Comparison of ENCODE assay signal across 26 cellular contexts in the genomic region with DNA sequence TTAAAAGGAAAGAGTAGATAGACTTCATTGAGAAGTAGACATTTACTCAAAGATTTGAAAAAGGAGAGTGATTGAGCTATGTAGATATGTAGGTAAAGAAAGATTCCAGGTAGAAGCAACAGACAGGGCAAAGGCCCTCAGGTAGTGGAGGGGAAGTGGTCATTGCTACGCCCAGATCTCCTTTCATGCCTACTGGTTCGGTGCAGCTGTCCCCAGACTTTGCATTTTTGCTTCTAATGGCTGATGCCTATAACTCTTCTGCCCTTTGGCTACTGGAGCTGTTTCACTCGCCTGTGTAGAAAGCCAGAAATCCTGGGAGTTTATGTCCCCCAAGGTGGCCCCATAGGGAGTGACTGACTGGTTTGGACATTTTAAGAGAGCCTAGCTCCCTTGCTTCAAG. TPM values are rescaled to one million over a fixed set of nuclear protein-coding genes. Genes with fewer than 3 reads are reported as not detected.
DNase-seq lines count a peak whose midpoint lies in the region; ATAC-seq and TF ChIP-seq lines count a peak whose summit lies in the region.
"Had no signal": no experiment of that assay in that cellular context is flagged by ENCODE, and none has a peak within 500 bp of the region (broad histone marks: within the 10 kb centered on the region; RNA-seq: fewer than 3 reads in every experiment).

No MANE protein-coding gene starts in this region.

- no peaks in the 10 kb centered on the region for H3K4me1 Mint-ChIP-seq in activated CD4-positive, alpha-beta T cell treated with anti-CD3 and anti-CD28 coated beads, Interleukin-2, amount 10 ng/mL, durations not matched to agents 24 days and 14 days

- ATAC-seq in GM18498 (IDR thresholded peaks at IDR 0.05; ENCODE audit: unreplicated experiment) (peak; percentile 59), GM19455 (IDR thresholded peaks at IDR 0.05; ENCODE audit: unreplicated experiment) (peak; percentile 30), HG02852 (IDR thresholded peaks at IDR 0.05; ENCODE audit: unreplicated experiment) (peak; percentile 17), left cardiac atrium (no peak)
- ATAC-seq: HCT116; natural killer cell treated with Interleukin-12 subunit alpha and Interleukin-12 subunit beta and Interleukin-15 and Interleukin-18, amount 100 ng/mL, for 72 hours had no signal

- DNase-seq in NCI-H526 treated with DMSO at 0.1 percent for 48 hours (lab: John Stamatoyannopoulos, UW) (peak; percentile 35), HuH-7.5 (ENCODE audit: low spot score) (no peak), left cardiac atrium (no peak), sigmoid colon (no peak)
- DNase-seq in activated CD4-positive, alpha-beta T cell treated with anti-CD3 and anti-CD28 coated beads, Interleukin-2, amount 10 ng/mL, durations not matched to agents 24 days and 14 days = no peak
- DNase-seq: activated CD4-positive, alpha-beta memory T cell treated with anti-CD3 and anti-CD28 coated beads for 36 hours; activated naive CD4-positive, alpha-beta T cell treated with Interleukin-2 at 50 U/mL for 16 hours; BE2C; Caco-2; caudate nucleus; dorsolateral prefrontal cortex; foreskin fibroblast; kidney glomerular epithelial cell; NCI-H2171; NCI-H748 treated with DMSO at 0.1 percent for 48 hours; posterior cingulate gyrus; stimulated activated CD4-positive, alpha-beta T cell treated with anti-CD3 and anti-CD28 coated beads, Interleukin-1b, Interleukin-23, amount 100 ng/mL, for 48 hours; stimulated activated naive CD4-positive, alpha-beta T cell; WERI-Rb-1 had no signal

- no peaks in the 10 kb centered on the region for H3K9me3 ChIP-seq in sigmoid colon
- H3K9me3 ChIP-seq: BE2C, Caco-2, SJCRH30, tibial nerve had no signal

- TF ChIP-seq CTCF in sigmoid colon (IDR thresholded peaks at IDR 0.05) = no peak

- no peaks in the 10 kb centered on the region for H3K4me1 ChIP-seq in sigmoid colon
- H3K4me1 ChIP-seq: BE2C, Caco-2, SJCRH30, tibial nerve had no signal

- TF ChIP-seq POLR2A in sigmoid colon (IDR thresholded peaks at IDR 0.05) = no peak

- H3K36me3 ChIP-seq in sigmoid colon = no peaks in the 10 kb centered on the region
- H3K36me3 ChIP-seq: BE2C, SJCRH30, tibial nerve, WERI-Rb-1 had no signal

- H3K36me3 Mint-ChIP-seq in activated CD4-positive, alpha-beta T cell treated with anti-CD3 and anti-CD28 coated beads, Interleukin-2, amount 10 ng/mL, durations not matched to agents 24 days and 14 days (ENCODE audit: low read depth) = no peaks in the 10 kb centered on the region
- H3K36me3 Mint-ChIP-seq: activated CD4-positive, alpha-beta memory T cell treated with anti-CD3 and anti-CD28 coated beads for 36 hours; natural killer cell treated with Interleukin-12 subunit alpha and Interleukin-12 subunit beta and Interleukin-15 and Interleukin-18, amount 100 ng/mL, for 72 hours had no signal

- no peaks in the 10 kb centered on the region for H3K9me3 Mint-ChIP-seq in activated CD4-positive, alpha-beta T cell treated with anti-CD3 and anti-CD28 coated beads, Interleukin-2, amount 10 ng/mL, durations not matched to agents 24 days and 14 days
- H3K9me3 Mint-ChIP-seq: activated CD4-positive, alpha-beta memory T cell treated with anti-CD3 and anti-CD28 coated beads for 36 hours; natural killer cell treated with Interleukin-12 subunit alpha and Interleukin-12 subunit beta and Interleukin-15 and Interleukin-18, amount 100 ng/mL, for 72 hours had no signal

- TF ChIP-seq EP300 in sigmoid colon (IDR thresholded peaks at IDR 0.05) = no peak

- intact Hi-C loops in activated CD4-positive, alpha-beta T cell treated with anti-CD3 and anti-CD28 coated beads, Interleukin-2, amount 10 ng/mL, durations not matched to agents 24 days and 14 days (cut with micrococcal nuclease) = no loop called here
- intact Hi-C loops in left cardiac atrium (cut with DNase I) (no loop called here), sigmoid colon (cut with DNase I) (no loop called here)

- WGBS in sigmoid colon, 2 donors = 39 to 73% methylated on average over 3 of the region's 3 CpGs

- H3K27me3 ChIP-seq in sigmoid colon = no peaks in the 10 kb centered on the region
- H3K27me3 ChIP-seq: BE2C, SJCRH30 had no signal

- peaks cover 10% of the 10 kb centered on the region for H3K27me3 Mint-ChIP-seq in activated CD4-positive, alpha-beta T cell treated with anti-CD3 and anti-CD28 coated beads, Interleukin-2, amount 10 ng/mL, durations not matched to agents 24 days and 14 days

- no peak overlapping the region for H3K27ac ChIP-seq in sigmoid colon
- H3K27ac ChIP-seq: dorsolateral prefrontal cortex, SJCRH30, tibial nerve, WERI-Rb-1 had no signal

- H3K27ac Mint-ChIP-seq in activated CD4-positive, alpha-beta T cell treated with anti-CD3 and anti-CD28 coated beads, Interleukin-2, amount 10 ng/mL, durations not matched to agents 24 days and 14 days = no peak overlapping the region
- H3K27ac Mint-ChIP-seq: activated CD4-positive, alpha-beta memory T cell treated with anti-CD3 and anti-CD28 coated beads for 36 hours; natural killer cell treated with Interleukin-12 subunit alpha and Interleukin-12 subunit beta and Interleukin-15 and Interleukin-18, amount 100 ng/mL, for 72 hours had no signal

- H3K4me3 Mint-ChIP-seq in activated CD4-positive, alpha-beta T cell treated with anti-CD3 and anti-CD28 coated beads, Interleukin-2, amount 10 ng/mL, durations not matched to agents 24 days and 14 days = no peak overlapping the region
- H3K4me3 Mint-ChIP-seq: activated CD4-positive, alpha-beta memory T cell treated with anti-CD3 and anti-CD28 coated beads for 36 hours; natural killer cell treated with Interleukin-12 subunit alpha and Interleukin-12 subunit beta and Interleukin-15 and Interleukin-18, amount 100 ng/mL, for 72 hours had no signal

- H3K4me3 ChIP-seq in sigmoid colon = no peak overlapping the region
- H3K4me3 ChIP-seq: dorsolateral prefrontal cortex, SJCRH30, tibial nerve had no signal

RNA-seq across cellular contexts. Expression of a gene that starts 16.9 kb away (rescaled TPM):
- total RNA-seq in activated CD4-positive, alpha-beta T cell treated with anti-CD3 and anti-CD28 coated beads, Interleukin-2, amount 10 ng/mL, durations not matched to agents 24 days and 14 days = 5.2 and 5.6 TPM in 2 replicates
- total RNA-seq in left cardiac atrium = 10 to 100 TPM; 35.9 to 37.5 TPM
- 10 to 100 TPM; 29.1 to 43.3 (median 34.3) TPM for total RNA-seq in sigmoid colon
- 1 to 10 TPM; 1.8 to 9.8 (median 2.4) TPM for polyA plus RNA-seq in sigmoid colon
- total RNA-seq: Caco-2 had no signal

RNA-seq across cellular contexts. Expression of a gene that starts 53.6 kb away (rescaled TPM):
- total RNA-seq in activated CD4-positive, alpha-beta T cell treated with anti-CD3 and anti-CD28 coated beads, Interleukin-2, amount 10 ng/mL, durations not matched to agents 24 days and 14 days = 69.6 and 72.5 TPM in 2 replicates
- 10 to 100 TPM; 58.8 to 76.1 TPM for total RNA-seq in left cardiac atrium
- total RNA-seq in sigmoid colon = 10 to 100 TPM; 46.8 to 53.3 (median 50.8) TPM
- 10 to 100 TPM; 12.6 to 27.1 (median 14.3) TPM for polyA plus RNA-seq in sigmoid colon

RNA-seq across cellular contexts. Expression of a gene that starts 58.8 kb away (rescaled TPM):
- total RNA-seq in activated CD4-positive, alpha-beta T cell treated with anti-CD3 and anti-CD28 coated beads, Interleukin-2, amount 10 ng/mL, durations not matched to agents 24 days and 14 days = 75.5 and 77.1 TPM in 2 replicates
- total RNA-seq in left cardiac atrium (10 to 100 TPM; 30.3 to 30.4 TPM), sigmoid colon (10 to 100 TPM; 12.8 to 24.1 (median 18.5) TPM)
- 10 to 100 TPM; 17.6 to 23.1 (median 22.2) TPM for polyA plus RNA-seq in sigmoid colon

Comparison
In these comparisons a context has a peak if more than half of its experiments do, and no peak if none do; other contexts are left out.
1. ATAC-seq: peak in GM18498 (single experiment), GM19455 (single experiment) and HG02852 (single experiment); none in left cardiac atrium (0 of 2).